8 cellular contexts compared by ENCODE assay signal in genomic region chr1:180631197-180631765, GRCh38. TPM values are rescaled to one million over a fixed set of nuclear protein-coding genes. Genes with fewer than 3 reads are reported as not detected.
A peak's percentile ranks its signal among the peaks of the same experiment; 100 is the strongest.
DNase-seq lines count a peak whose midpoint lies in the region; ATAC-seq, FAIRE-seq and TF ChIP-seq lines count a peak whose summit lies in the region.

No MANE protein-coding gene starts in this region.

- TF ChIP-seq CTCF in brain microvascular endothelial cell (IDR thresholded peaks at IDR 0.05; ENCODE audit: low read depth, low read length, missing control alignments): no peak

- no peak for FAIRE-seq in urothelium cell line (lab: Jason Lieb, UNC)

- no peak overlapping the region; the same call in 1 of the 2 replicates for H3K4me3 ChIP-seq in ACC112 (ENCODE audit: low read depth, low read length)
- H3K4me3 ChIP-seq in muscle layer of colon (ENCODE audit: low read depth in 1 of 2, low read length in 2 of 2): no peak overlapping the region
- no peak overlapping the region for H3K4me3 ChIP-seq in brain microvascular endothelial cell (ENCODE audit: low read depth, low read length)

- peak overlapping the region; percentile 17 for H2AFZ ChIP-seq in ACC112 (ENCODE audit: low read length, unreplicated experiment)

- H3K4me1 ChIP-seq in ACC112 (ENCODE audit: control insufficient read depth, insufficient read depth, low read length, unreplicated experiment): peaks cover 19% of the 10 kb centered on the region
- peaks cover 25% of the 10 kb centered on the region for H3K4me1 ChIP-seq in muscle layer of colon (ENCODE audit: insufficient read depth, low read length)

- H3K27ac Mint-ChIP-seq in activated T-helper 17 cell treated with anti-CD3 and anti-CD28 coated beads, Interleukin-2, amount 50 U/mL, for 72 hours: peak overlapping the region; percentile 87

- ATAC-seq in GM18907 (IDR thresholded peaks at IDR 0.05; ENCODE audit: unreplicated experiment) (peak; percentile 28), GM21737 (IDR thresholded peaks at IDR 0.05; ENCODE audit: unreplicated experiment) (no peak)
- no peak for ATAC-seq in activated T-helper 17 cell treated with anti-CD3 and anti-CD28 coated beads, Interleukin-2, amount 50 U/mL, for 72 hours (replicated peaks)

- no peaks in the 10 kb centered on the region for H3K9me3 Mint-ChIP-seq in activated T-helper 17 cell treated with anti-CD3 and anti-CD28 coated beads, Interleukin-2, amount 50 U/mL, for 72 hours

- H3K27ac ChIP-seq in ACC112 (ENCODE audit: low read depth, low read length): no peak overlapping the region
- H3K27ac ChIP-seq in muscle layer of colon (ENCODE audit: low read depth, low read length): peak overlapping the region; percentile 37
- H3K27ac ChIP-seq in brain microvascular endothelial cell: no peak overlapping the region

- H3K27me3 ChIP-seq in ACC112 (ENCODE audit: insufficient read depth, low read length): 0 out of 2 replicates have a peak, but pooled peaks cover 2% of the 10 kb centered on the region
- H3K27me3 ChIP-seq in muscle layer of colon (ENCODE audit: control insufficient read depth in 1 of 2, insufficient read depth in 2 of 2, low read length in 2 of 2): no peaks in the 10 kb centered on the region
- no peaks in the 10 kb centered on the region for H3K27me3 ChIP-seq in brain microvascular endothelial cell (replicated peaks)

- in situ Hi-C loops in brain microvascular endothelial cell (cut with HindIII; ENCODE audit: low pct_ligation_motif_present, low sequenced_read_pairs): no loop called here

- peaks cover 6% of the 10 kb centered on the region for H3K27me3 Mint-ChIP-seq in activated T-helper 17 cell treated with anti-CD3 and anti-CD28 coated beads, Interleukin-2, amount 50 U/mL, for 72 hours

- H3K4me3 Mint-ChIP-seq in activated T-helper 17 cell treated with anti-CD3 and anti-CD28 coated beads, Interleukin-2, amount 50 U/mL, for 72 hours: no peak overlapping the region

- no peaks in the 10 kb centered on the region for H3K4me1 Mint-ChIP-seq in activated T-helper 17 cell treated with anti-CD3 and anti-CD28 coated beads, Interleukin-2, amount 50 U/mL, for 72 hours

- H3K9ac ChIP-seq in muscle layer of colon (ENCODE audit: low read length): peak overlapping the region; percentile 0

- no peak for DNase-seq in brain microvascular endothelial cell
- DNase-seq in urothelium cell line (ENCODE audit: low spot score): no peak
- DNase-seq in NCI-H2196 (lab: John Stamatoyannopoulos, UW; ENCODE audit: unreplicated experiment): no peak

- H3K36me3 ChIP-seq in ACC112 (ENCODE audit: insufficient read depth, low read length) (no peaks in the 10 kb centered on the region), muscle layer of colon (ENCODE audit: insufficient read depth, low read length) (no peaks in the 10 kb centered on the region), brain microvascular endothelial cell (replicated peaks) (no peaks in the 10 kb centered on the region)

- H3K9me3 ChIP-seq in muscle layer of colon (ENCODE audit: low read length): no peaks in the 10 kb centered on the region

- H3K79me2 ChIP-seq in ACC112 (ENCODE audit: control insufficient read depth, insufficient read depth, low read length, unreplicated experiment): peaks cover 32% of the 10 kb centered on the region

- H3K36me3 Mint-ChIP-seq in activated T-helper 17 cell treated with anti-CD3 and anti-CD28 coated beads, Interleukin-2, amount 50 U/mL, for 72 hours (ENCODE audit: low read depth): no peaks in the 10 kb centered on the region

RNA-seq across cellular contexts. Expression of gene XPR1, which starts 0.5 kb away (rescaled TPM):
- total RNA-seq in activated T-helper 17 cell treated with anti-CD3 and anti-CD28 coated beads, Interleukin-2, amount 50 U/mL, for 72 hours: 10 to 100 TPM; 16.4 to 25.4 TPM
